In genomic region chr19:12733907-12734214, GRCh38 we compare ENCODE assay signal across 1 cellular context.
TF ChIP-seq lines count a peak whose summit lies in the region.

No MANE protein-coding gene starts in this region.

TF ChIP-seq in K562, 482 proteins besides CTCF, POLR2A, EP300 and RAD21:
- TF ChIP-seq CEBPB (tag; IDR thresholded peaks at IDR 0.05): peak; percentile 3; the same call in 1 of the 2 replicates
- no peak for TF ChIP-seq ZEB2 (IDR thresholded peaks at IDR 0.05)
- 0 out of 2 replicates have a peak, but pooled peaks have one; percentile 12 for TF ChIP-seq POLR2AphosphoS5 (IDR thresholded peaks at IDR 0.05; ENCODE audit: control insufficient read depth, insufficient read depth, low read depth, low read length)
- TF ChIP-seq CBX2 (IDR thresholded peaks at IDR 0.05; ENCODE audit: insufficient read depth, low read length, poor library complexity, severe bottlenecking): no peak
- no peak for TF ChIP-seq POU5F1 (IDR thresholded peaks at IDR 0.05; ENCODE audit: borderline replicate concordance, low read depth, low read length, partially characterized antibody)
- TF ChIP-seq GTF2E2 (tag; IDR thresholded peaks at IDR 0.05): no peak
- no peak for TF ChIP-seq NR3C1 (CRISPR knock-in tag; IDR thresholded peaks at IDR 0.05)
- peak in 1 of 2 experiments; percentile 37; a peak in 1 of 4 replicates for TF ChIP-seq SIN3A (IDR thresholded peaks at IDR 0.05; ENCODE audit: borderline replicate concordance in 2 of 2, control insufficient read depth in 1 of 2, low read depth in 2 of 2, low read length in 2 of 2)
- 0 out of 2 replicates have a peak, but pooled peaks have one; percentile 36 for TF ChIP-seq PHB (CRISPR knock-in tag; IDR thresholded peaks at IDR 0.05)
- 0 out of 6 replicates have a peak, but pooled peaks of 1 of the 3 experiments have one; percentile 15 for TF ChIP-seq ZBTB11 (CRISPR knock-in tag; IDR thresholded peaks at IDR 0.05)
- no peak for TF ChIP-seq CEBPG (CRISPR knock-in tag; IDR thresholded peaks at IDR 0.05)
- peak in 1 of 2 experiments; percentile 34; a peak in 1 of 4 replicates for TF ChIP-seq CEBPG (tag; conservative IDR thresholded peaks at IDR 0.05 in 1 of 2, IDR thresholded peaks at IDR 0.05 in 1 of 2)
- peak; percentile 22; the same call in 1 of the 2 replicates for TF ChIP-seq USF2 (CRISPR knock-in tag; IDR thresholded peaks at IDR 0.05)
- 0 out of 2 replicates have a peak, but pooled peaks have one; percentile 17 for TF ChIP-seq ZBTB40 (IDR thresholded peaks at IDR 0.05)
- no peak for TF ChIP-seq ZBTB40 (CRISPR knock-in tag; IDR thresholded peaks at IDR 0.05)
- TF ChIP-seq ZNF384 (IDR thresholded peaks at IDR 0.05; ENCODE audit: low read depth, low read length): no peak
- TF ChIP-seq ZBTB7A (IDR thresholded peaks at IDR 0.05; ENCODE audit: borderline replicate concordance, control insufficient read depth, low read depth, low read length): 0 out of 2 replicates have a peak, but pooled peaks have one; percentile 21
- TF ChIP-seq ZNF740 (CRISPR knock-in tag; IDR thresholded peaks at IDR 0.05): no peak
- TF ChIP-seq ZNF740 (tag; IDR thresholded peaks at IDR 0.05): 0 out of 4 replicates have a peak, but pooled peaks of 1 of the 2 experiments have one; percentile 18
